Comparison of ENCODE assay signal across 23 cellular contexts in the genomic region with DNA sequence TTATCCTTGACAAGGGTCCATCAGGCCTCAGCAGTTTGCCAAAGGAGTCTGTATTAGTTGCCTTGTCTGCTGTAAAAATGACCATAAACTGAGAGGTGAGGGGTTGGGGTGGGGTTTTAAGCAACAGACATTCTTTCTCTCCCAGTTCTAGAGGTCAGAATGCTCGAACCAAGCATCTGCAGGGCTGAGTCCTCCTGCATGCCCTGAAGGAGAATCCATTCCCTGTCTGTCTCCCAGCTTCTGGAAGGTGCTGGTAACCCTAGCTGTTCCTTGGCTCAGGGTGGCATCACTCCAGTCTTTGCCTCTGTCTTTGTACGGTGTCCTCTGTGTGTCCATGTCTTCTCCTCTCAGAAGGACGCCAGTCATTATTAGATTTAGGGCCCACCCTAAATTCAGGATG. TPM values are rescaled to one million over a fixed set of nuclear protein-coding genes. Genes with fewer than 3 reads are reported as not detected.
DNase-seq lines count a peak whose midpoint lies in the region; ATAC-seq and TF ChIP-seq lines count a peak whose summit lies in the region.
"Had no signal": no experiment of that assay in that cellular context is flagged by ENCODE, and none has a peak within 500 bp of the region (broad histone marks: within the 10 kb centered on the region; RNA-seq: fewer than 3 reads in every experiment).

No MANE protein-coding gene starts in this region.

- H3K9ac ChIP-seq in H9 (ENCODE audit: extremely low read depth, insufficient read length, low read length) (no peak overlapping the region), trophoblast cell (ENCODE audit: low read length) (no peak overlapping the region)
- H3K9ac ChIP-seq: BLaER1 had no signal

- H2BK5ac ChIP-seq in H9 (ENCODE audit: insufficient read length, low read length): no peak overlapping the region
- peak overlapping the region; percentile 25 for H2BK5ac ChIP-seq in trophoblast cell (ENCODE audit: low read depth, low read length, poor library complexity)

- WGBS in H9 (ENCODE audit: extremely low coverage, insufficient read length, low lambda C conversion rate): no CpG with 5 or more reads among the region's 3 CpGs
- no CpG with 5 or more reads among the region's 3 CpGs for WGBS in trophoblast cell (ENCODE audit: extremely low coverage, insufficient coverage, insufficient read length)

- ATAC-seq in activated naive CD8-positive, alpha-beta T cell treated with anti-CD3 and anti-CD28 coated beads, Interleukin-2, amount 50 U/mL, for 24 hours: no peak
- ATAC-seq in HG03571 (IDR thresholded peaks at IDR 0.05; ENCODE audit: unreplicated experiment): no peak
- ATAC-seq: GM23338 had no signal

- no peaks in the 10 kb centered on the region for H3K9me3 Mint-ChIP-seq in activated naive CD8-positive, alpha-beta T cell treated with anti-CD3 and anti-CD28 coated beads, Interleukin-2, amount 50 U/mL, for 24 hours
- H3K9me3 Mint-ChIP-seq in activated naive CD8-positive, alpha-beta T cell treated with anti-CD3 and anti-CD28 coated beads for 36 hours: peaks cover 1% of the 10 kb centered on the region
- H3K9me3 Mint-ChIP-seq in H9: no peaks in the 10 kb centered on the region
- H3K9me3 Mint-ChIP-seq in activated naive CD4-positive, alpha-beta T cell treated with anti-CD3 and anti-CD28 coated beads for 36 hours: no peaks in the 10 kb centered on the region
- H3K9me3 Mint-ChIP-seq: CD4-positive, alpha-beta T cell; GM23338; HFFc6 had no signal

- H3K14ac ChIP-seq in H9 (ENCODE audit: insufficient read depth, low read length) (no peak overlapping the region), trophoblast cell (ENCODE audit: low read length) (no peak overlapping the region)

- H3K4me3 ChIP-seq in trophoblast cell (ENCODE audit: low read depth, low read length): no peak overlapping the region
- H3K4me3 ChIP-seq: BLaER1, GM23338, HAP-1 had no signal

- no peak overlapping the region for H3K56ac ChIP-seq in H9 (ENCODE audit: insufficient read length, low read depth, low read length)

- H3K4ac ChIP-seq in H9 (ENCODE audit: low read depth, low read length) (no peak overlapping the region), trophoblast cell (ENCODE audit: low read depth, low read length) (no peak overlapping the region)

- H2BK15ac ChIP-seq in H9 (ENCODE audit: low read depth, low read length): no peak overlapping the region

- no peak overlapping the region for H2BK20ac ChIP-seq in H9 (ENCODE audit: low read depth, low read length, poor library complexity, severe bottlenecking)

- no peaks in the 10 kb centered on the region for H3K4me1 ChIP-seq in H9 (ENCODE audit: insufficient read depth, low read length)
- peaks cover 10 to 24% of the 10 kb centered on the region in 2 experiments for H3K4me1 ChIP-seq in trophoblast cell (ENCODE audit: control insufficient read depth in 1 of 2, insufficient read depth in 2 of 2, low read length in 2 of 2)
- H3K4me1 ChIP-seq: HAP-1 had no signal

- H4K91ac ChIP-seq in H9 (ENCODE audit: insufficient read length, low read depth, low read length): no peak overlapping the region
- H4K91ac ChIP-seq in trophoblast cell (ENCODE audit: low read depth, low read length): no peak overlapping the region

- H3K4me2 ChIP-seq in H9 (ENCODE audit: insufficient read depth, insufficient read length, low read length) (no peak overlapping the region), trophoblast cell (ENCODE audit: low read length) (no peak overlapping the region)
- H3K4me2 ChIP-seq: GM23338 had no signal

- no peak overlapping the region for H3T11ph ChIP-seq in H9 (ENCODE audit: low read length)

- DNase-seq in activated naive CD8-positive, alpha-beta T cell treated with anti-CD3 and anti-CD28 coated beads, Interleukin-2, amount 50 U/mL, for 24 hours: no peak
- DNase-seq in activated naive CD8-positive, alpha-beta T cell treated with anti-CD3 and anti-CD28 coated beads for 36 hours: no peak
- DNase-seq in H9: peak; percentile 3
- DNase-seq in trophoblast cell: peak; percentile 57 to 76
- no peak for DNase-seq in activated naive CD4-positive, alpha-beta T cell treated with anti-CD3 and anti-CD28 coated beads for 36 hours
- DNase-seq in kidney tubule cell (ENCODE audit: low spot score): no peak
- DNase-seq: Calu3; CD4-positive, alpha-beta T cell; CD8-positive, alpha-beta memory T cell; DMS53; DMS79 treated with DMSO at 0.1 percent for 48 hours; GF-D8; HFFc6 had no signal

- H4K8ac ChIP-seq in H9 (replicated peaks; ENCODE audit: insufficient read length, low read depth, low read length) (no peak overlapping the region), trophoblast cell (ENCODE audit: low read depth, low read length) (no peak overlapping the region)

- no peaks in the 10 kb centered on the region for H3K79me2 ChIP-seq in H9 (ENCODE audit: insufficient read depth, low read length)
- H3K79me2 ChIP-seq in trophoblast cell (ENCODE audit: control insufficient read depth, insufficient read depth, low read length, poor library complexity): no peaks in the 10 kb centered on the region

- H3K27ac ChIP-seq in H9 (ENCODE audit: insufficient read length, low read depth, low read length) (no peak overlapping the region), trophoblast cell (ENCODE audit: low read depth, low read length) (no peak overlapping the region)
- H3K27ac ChIP-seq: 22Rv1, BLaER1 had no signal

- H4K20me1 ChIP-seq in H9 (ENCODE audit: control insufficient read depth, insufficient read depth, insufficient read length): no peaks in the 10 kb centered on the region
- H4K20me1 ChIP-seq: BLaER1 had no signal

- H3K27me3 Mint-ChIP-seq in activated naive CD8-positive, alpha-beta T cell treated with anti-CD3 and anti-CD28 coated beads, Interleukin-2, amount 50 U/mL, for 24 hours: peaks cover 14% of the 10 kb centered on the region
- H3K27me3 Mint-ChIP-seq in activated naive CD8-positive, alpha-beta T cell treated with anti-CD3 and anti-CD28 coated beads for 36 hours: peaks cover 14% of the 10 kb centered on the region
- H3K27me3 Mint-ChIP-seq in H9 (ENCODE audit: low read depth): peaks cover 64% of the 10 kb centered on the region
- peaks cover 16% of the 10 kb centered on the region for H3K27me3 Mint-ChIP-seq in activated naive CD4-positive, alpha-beta T cell treated with anti-CD3 and anti-CD28 coated beads for 36 hours (ENCODE audit: low read depth)
- H3K27me3 Mint-ChIP-seq: B cell; CD4-positive, alpha-beta T cell had no signal

- H3K23ac ChIP-seq in H9 (ENCODE audit: insufficient read length, low read depth, low read length) (no peak overlapping the region), trophoblast cell (ENCODE audit: low read length) (no peak overlapping the region)

- H3K27ac Mint-ChIP-seq in activated naive CD8-positive, alpha-beta T cell treated with anti-CD3 and anti-CD28 coated beads, Interleukin-2, amount 50 U/mL, for 24 hours: peak overlapping the region; percentile 28
- no peak overlapping the region for H3K27ac Mint-ChIP-seq in activated naive CD8-positive, alpha-beta T cell treated with anti-CD3 and anti-CD28 coated beads for 36 hours
- no peak overlapping the region for H3K27ac Mint-ChIP-seq in H9
- no peak overlapping the region for H3K27ac Mint-ChIP-seq in activated naive CD4-positive, alpha-beta T cell treated with anti-CD3 and anti-CD28 coated beads for 36 hours
- H3K27ac Mint-ChIP-seq: CD14-positive monocyte; CD4-positive, alpha-beta T cell; GM23338; HFFc6 had no signal

- intact Hi-C loops in activated naive CD4-positive, alpha-beta T cell treated with anti-CD3 and anti-CD28 coated beads for 36 hours (cut with micrococcal nuclease): loop anchor here (2.0 to 10.0 kb wide), 4 partner anchors 21 to 857 kb away; partner anchors contain the start of gene KIAA0513

- H3K27me3 ChIP-seq in H9 (ENCODE audit: insufficient read depth, low read length) (no peaks in the 10 kb centered on the region), trophoblast cell (ENCODE audit: insufficient read depth, low read length) (no peaks in the 10 kb centered on the region)
- H3K27me3 ChIP-seq: BLaER1 had no signal

- H3K36me3 ChIP-seq in trophoblast cell (ENCODE audit: control insufficient read depth in 1 of 2, insufficient read depth in 2 of 2, low read length in 2 of 2): no peaks in the 10 kb centered on the region
- H3K36me3 ChIP-seq: BLaER1, HAP-1 had no signal

- no peak for TF ChIP-seq CTCF in H9 (conservative IDR thresholded peaks at IDR 0.05)

- no peak overlapping the region for H2BK120ac ChIP-seq in H9 (ENCODE audit: low read depth, low read length, poor library complexity, severe bottlenecking)
- peak overlapping the region; percentile 25 for H2BK120ac ChIP-seq in trophoblast cell (ENCODE audit: insufficient read depth, low read length, poor library complexity)

- no peak overlapping the region for H4K12ac ChIP-seq in trophoblast cell (ENCODE audit: low read depth, low read length)

- H2BK12ac ChIP-seq in H9 (ENCODE audit: insufficient read length, low read depth, low read length) (no peak overlapping the region), trophoblast cell (ENCODE audit: low read length) (peak overlapping the region; percentile 23)

- no peaks in the 10 kb centered on the region for H3K23me2 ChIP-seq in H9 (ENCODE audit: insufficient read length, low read depth, low read length, poor library complexity, severe bottlenecking)

- H2AK5ac ChIP-seq in H9 (ENCODE audit: insufficient read length, low read length) (no peak overlapping the region), trophoblast cell (ENCODE audit: low read length) (no peak overlapping the region)

- CTCF ChIA-PET in activated naive CD4-positive, alpha-beta T cell treated with anti-CD3 and anti-CD28 coated beads for 36 hours (lab: Charles Lee): interaction anchor here (1.6 kb wide), 1 partner anchor 60 kb away, joined by 5 read pairs; no protein-coding TSS in a partner anchor

- no peaks in the 10 kb centered on the region for H3K36me3 Mint-ChIP-seq in activated naive CD8-positive, alpha-beta T cell treated with anti-CD3 and anti-CD28 coated beads, Interleukin-2, amount 50 U/mL, for 24 hours (ENCODE audit: low read depth)
- H3K36me3 Mint-ChIP-seq in activated naive CD8-positive, alpha-beta T cell treated with anti-CD3 and anti-CD28 coated beads for 36 hours: no peaks in the 10 kb centered on the region
- no peaks in the 10 kb centered on the region; a peak in 1 of 7 replicates for H3K36me3 Mint-ChIP-seq in H9 (ENCODE audit: insufficient read depth in 1 of 3, low read depth in 3 of 3)
- H3K36me3 Mint-ChIP-seq in activated naive CD4-positive, alpha-beta T cell treated with anti-CD3 and anti-CD28 coated beads for 36 hours (ENCODE audit: low read depth): no peaks in the 10 kb centered on the region
- H3K36me3 Mint-ChIP-seq: CD8-positive, alpha-beta memory T cell had no signal

- no peak overlapping the region for H3K18ac ChIP-seq in H9 (ENCODE audit: insufficient read length, low read depth, low read length)
- H3K18ac ChIP-seq in trophoblast cell (ENCODE audit: low read length): peak overlapping the region; percentile 8

- H3K79me1 ChIP-seq in H9 (ENCODE audit: insufficient read depth, low read depth, low read length, poor library complexity, severe bottlenecking) (no peaks in the 10 kb centered on the region), trophoblast cell (ENCODE audit: low read length) (peaks cover 7% of the 10 kb centered on the region)

- no peaks in the 10 kb centered on the region for H3K9me3 ChIP-seq in H9 (ENCODE audit: control insufficient read depth, low read depth, low read length)
- H3K9me3 ChIP-seq in trophoblast cell (ENCODE audit: insufficient read depth, low read depth, low read length): peaks cover 1% of the 10 kb centered on the region
- H3K9me3 ChIP-seq: HAP-1 had no signal

- no peak overlapping the region for H4K5ac ChIP-seq in H9 (ENCODE audit: insufficient read length, low read depth, low read length)

- peaks cover 51% of the 10 kb centered on the region for H3K4me1 Mint-ChIP-seq in activated naive CD8-positive, alpha-beta T cell treated with anti-CD3 and anti-CD28 coated beads, Interleukin-2, amount 50 U/mL, for 24 hours
- H3K4me1 Mint-ChIP-seq in activated naive CD8-positive, alpha-beta T cell treated with anti-CD3 and anti-CD28 coated beads for 36 hours: peaks cover 44% of the 10 kb centered on the region
- no peaks in the 10 kb centered on the region for H3K4me1 Mint-ChIP-seq in H9
- H3K4me1 Mint-ChIP-seq in activated naive CD4-positive, alpha-beta T cell treated with anti-CD3 and anti-CD28 coated beads for 36 hours (ENCODE audit: low read depth): peaks cover 44% of the 10 kb centered on the region
- H3K4me1 Mint-ChIP-seq: GM23338 had no signal

- no peak overlapping the region for H3K4me3 Mint-ChIP-seq in activated naive CD8-positive, alpha-beta T cell treated with anti-CD3 and anti-CD28 coated beads, Interleukin-2, amount 50 U/mL, for 24 hours
- no peak overlapping the region for H3K4me3 Mint-ChIP-seq in activated naive CD8-positive, alpha-beta T cell treated with anti-CD3 and anti-CD28 coated beads for 36 hours
- no peak overlapping the region for H3K4me3 Mint-ChIP-seq in H9
- no peak overlapping the region for H3K4me3 Mint-ChIP-seq in activated naive CD4-positive, alpha-beta T cell treated with anti-CD3 and anti-CD28 coated beads for 36 hours
- H3K4me3 Mint-ChIP-seq: B cell; CD14-positive monocyte; CD4-positive, alpha-beta T cell; CD8-positive, alpha-beta memory T cell; GM23338; HFFc6 had no signal

- H2AFZ ChIP-seq in H9 (ENCODE audit: low read length) (no peak overlapping the region), trophoblast cell (ENCODE audit: insufficient read depth, low read length, poor library complexity) (no peak overlapping the region)
- H2AFZ ChIP-seq: GM23338 had no signal

RNA-seq across cellular contexts. Expression of gene IRF8, which starts 17.5 kb away (rescaled TPM):
- 100 to 1,000 TPM; 230 to 234 TPM for total RNA-seq in activated naive CD8-positive, alpha-beta T cell treated with anti-CD3 and anti-CD28 coated beads for 36 hours
- 0.28 TPM in 1 of 2 replicates, not detected in the other for total RNA-seq in H9 (2021)
- polyA plus RNA-seq in trophoblast cell (2013): 4.1 and 4.2 TPM in 2 replicates
- total RNA-seq in activated naive CD4-positive, alpha-beta T cell treated with anti-CD3 and anti-CD28 coated beads for 36 hours: 100 to 1,000 TPM; 323 to 328 TPM
- total RNA-seq: Daoy, G401, HFFc6 had no signal
- polyA plus RNA-seq: AG04450 had no signal

Comparison
In these comparisons a context has a peak if more than half of its experiments do, and no peak if none do; other contexts are left out.
1. DNase-seq: peak in H9 (single experiment) and trophoblast cell (2 of 2); none in activated naive CD8-positive, alpha-beta T cell treated with anti-CD3 and anti-CD28 coated beads, Interleukin-2, amount 50 U/mL, for 24 hours (single experiment), activated naive CD8-positive, alpha-beta T cell treated with anti-CD3 and anti-CD28 coated beads for 36 hours (single experiment), activated naive CD4-positive, alpha-beta T cell treated with anti-CD3 and anti-CD28 coated beads for 36 hours (single experiment) and kidney tubule cell (single experiment).
2. RNA of gene IRF8, which starts 17.5 kb away (total RNA-seq): 323 to 328 TPM in activated naive CD4-positive, alpha-beta T cell treated with anti-CD3 and anti-CD28 coated beads for 36 hours and 230 to 234 TPM in activated naive CD8-positive, alpha-beta T cell treated with anti-CD3 and anti-CD28 coated beads for 36 hours; 0.28 TPM in H9; every median in the first group is over 100 times any median in the second.